2 cellular contexts compared by ENCODE assay signal in genomic region chr18:3333721-3334386, GRCh38.
TF ChIP-seq lines count a peak whose summit lies in the region.

No MANE protein-coding gene starts in this region.

TF ChIP-seq in GM23338, 12 proteins besides CTCF, POLR2A, EP300 and RAD21 (continued from another document):
- TF ChIP-seq ETS1 (IDR thresholded peaks at IDR 0.05) (no peak), EZH2 (IDR thresholded peaks at IDR 0.05; ENCODE audit: low read depth, unreplicated experiment) (no peak), ZNF462 (CRISPR knock-in tag; IDR thresholded peaks at IDR 0.05) (no peak), STAT1 (IDR thresholded peaks at IDR 0.05; ENCODE audit: unreplicated experiment) (no peak), ZNF331 (CRISPR knock-in tag; IDR thresholded peaks at IDR 0.05; ENCODE audit: low read depth) (no peak), JUNB (IDR thresholded peaks at IDR 0.05; ENCODE audit: unreplicated experiment) (no peak), ZNF114 (CRISPR knock-in tag; IDR thresholded peaks at IDR 0.05) (no peak), REST (IDR thresholded peaks at IDR 0.05; ENCODE audit: unreplicated experiment) (no peak)

TF ChIP-seq in K562, 482 proteins besides CTCF, POLR2A, EP300 and RAD21 (continued from another document and continues in another):
- TF ChIP-seq, protein P1, sequence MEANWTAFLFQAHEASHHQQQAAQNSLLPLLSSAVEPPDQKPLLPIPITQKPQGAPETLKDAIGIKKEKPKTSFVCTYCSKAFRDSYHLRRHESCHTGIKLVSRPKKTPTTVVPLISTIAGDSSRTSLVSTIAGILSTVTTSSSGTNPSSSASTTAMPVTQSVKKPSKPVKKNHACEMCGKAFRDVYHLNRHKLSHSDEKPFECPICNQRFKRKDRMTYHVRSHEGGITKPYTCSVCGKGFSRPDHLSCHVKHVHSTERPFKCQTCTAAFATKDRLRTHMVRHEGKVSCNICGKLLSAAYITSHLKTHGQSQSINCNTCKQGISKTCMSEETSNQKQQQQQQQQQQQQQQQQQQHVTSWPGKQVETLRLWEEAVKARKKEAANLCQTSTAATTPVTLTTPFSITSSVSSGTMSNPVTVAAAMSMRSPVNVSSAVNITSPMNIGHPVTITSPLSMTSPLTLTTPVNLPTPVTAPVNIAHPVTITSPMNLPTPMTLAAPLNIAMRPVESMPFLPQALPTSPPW (CRISPR knock-in tag; IDR thresholded peaks at IDR 0.05): no peak
- no peak for TF ChIP-seq SPI1 (IDR thresholded peaks at IDR 0.05; ENCODE audit: borderline replicate concordance, low read depth, low read length)
- no peak for TF ChIP-seq SAFB (IDR thresholded peaks at IDR 0.05; ENCODE audit: borderline replicate concordance, low read depth, low read length)
- TF ChIP-seq TBL1XR1 (IDR thresholded peaks at IDR 0.05; ENCODE audit: low read length in 2 of 2): no peak
- TF ChIP-seq, protein P2, sequence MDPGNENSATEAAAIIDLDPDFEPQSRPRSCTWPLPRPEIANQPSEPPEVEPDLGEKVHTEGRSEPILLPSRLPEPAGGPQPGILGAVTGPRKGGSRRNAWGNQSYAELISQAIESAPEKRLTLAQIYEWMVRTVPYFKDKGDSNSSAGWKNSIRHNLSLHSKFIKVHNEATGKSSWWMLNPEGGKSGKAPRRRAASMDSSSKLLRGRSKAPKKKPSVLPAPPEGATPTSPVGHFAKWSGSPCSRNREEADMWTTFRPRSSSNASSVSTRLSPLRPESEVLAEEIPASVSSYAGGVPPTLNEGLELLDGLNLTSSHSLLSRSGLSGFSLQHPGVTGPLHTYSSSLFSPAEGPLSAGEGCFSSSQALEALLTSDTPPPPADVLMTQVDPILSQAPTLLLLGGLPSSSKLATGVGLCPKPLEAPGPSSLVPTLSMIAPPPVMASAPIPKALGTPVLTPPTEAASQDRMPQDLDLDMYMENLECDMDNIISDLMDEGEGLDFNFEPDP (CRISPR knock-in tag; IDR thresholded peaks at IDR 0.05): no peak
- no peak for TF ChIP-seq BRD4 (IDR thresholded peaks at IDR 0.05)
- 0 out of 2 replicates have a peak, but pooled peaks have one; percentile 4 for TF ChIP-seq MYC (IDR thresholded peaks at IDR 0.05; ENCODE audit: low read depth, low read length)
- TF ChIP-seq MYC (CRISPR knock-in tag; IDR thresholded peaks at IDR 0.05; ENCODE audit: borderline replicate concordance, low read depth): no peak
- 0 out of 2 replicates have a peak, but pooled peaks have one; percentile 26 for TF ChIP-seq HMBOX1 (IDR thresholded peaks at IDR 0.05)
- no peak for TF ChIP-seq FOXA1 (IDR thresholded peaks at IDR 0.05; ENCODE audit: borderline replicate concordance)
- TF ChIP-seq KDM5B (IDR thresholded peaks at IDR 0.05; ENCODE audit: insufficient replicate concordance, low read depth, low read length): no peak
- peak; percentile 23 for TF ChIP-seq MEIS2 (IDR thresholded peaks at IDR 0.05; ENCODE audit: partially characterized antibody)
- no peak for TF ChIP-seq ELF4 (CRISPR knock-in tag; IDR thresholded peaks at IDR 0.05)
- no peak for TF ChIP-seq SMARCC2 (IDR thresholded peaks at IDR 0.05; ENCODE audit: low read depth)
- TF ChIP-seq RBM15 (IDR thresholded peaks at IDR 0.05; ENCODE audit: insufficient read depth, low read length): no peak
- no peak for TF ChIP-seq E2F1 (CRISPR knock-in tag; IDR thresholded peaks at IDR 0.05)
- no peak for TF ChIP-seq MAZ (CRISPR knock-in tag; conservative IDR thresholded peaks at IDR 0.05 in 1 of 2, IDR thresholded peaks at IDR 0.05 in 1 of 2)
- TF ChIP-seq FOXJ3 (CRISPR knock-in tag; IDR thresholded peaks at IDR 0.05): no peak
- no peak for TF ChIP-seq THRAP3 (IDR thresholded peaks at IDR 0.05; ENCODE audit: borderline replicate concordance)
- TF ChIP-seq MEF2A (IDR thresholded peaks at IDR 0.05; ENCODE audit: control insufficient read depth, low read depth, low read length): no peak
- no peak for TF ChIP-seq ZNF253 (CRISPR knock-in tag; conservative IDR thresholded peaks at IDR 0.05)
- TF ChIP-seq, protein P3, sequence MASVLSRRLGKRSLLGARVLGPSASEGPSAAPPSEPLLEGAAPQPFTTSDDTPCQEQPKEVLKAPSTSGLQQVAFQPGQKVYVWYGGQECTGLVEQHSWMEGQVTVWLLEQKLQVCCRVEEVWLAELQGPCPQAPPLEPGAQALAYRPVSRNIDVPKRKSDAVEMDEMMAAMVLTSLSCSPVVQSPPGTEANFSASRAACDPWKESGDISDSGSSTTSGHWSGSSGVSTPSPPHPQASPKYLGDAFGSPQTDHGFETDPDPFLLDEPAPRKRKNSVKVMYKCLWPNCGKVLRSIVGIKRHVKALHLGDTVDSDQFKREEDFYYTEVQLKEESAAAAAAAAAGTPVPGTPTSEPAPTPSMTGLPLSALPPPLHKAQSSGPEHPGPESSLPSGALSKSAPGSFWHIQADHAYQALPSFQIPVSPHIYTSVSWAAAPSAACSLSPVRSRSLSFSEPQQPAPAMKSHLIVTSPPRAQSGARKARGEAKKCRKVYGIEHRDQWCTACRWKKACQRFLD (CRISPR knock-in tag; IDR thresholded peaks at IDR 0.05): no peak
- no peak for TF ChIP-seq ZNF589 (CRISPR knock-in tag; IDR thresholded peaks at IDR 0.05; ENCODE audit: low read depth)
- no peak for TF ChIP-seq BACH1 (tag; IDR thresholded peaks at IDR 0.05)
- peak; percentile 61; the same call in 1 of the 2 replicates for TF ChIP-seq ZNF445 (CRISPR knock-in tag; IDR thresholded peaks at IDR 0.05; ENCODE audit: low read depth)
- TF ChIP-seq POLR3G (IDR thresholded peaks at IDR 0.05; ENCODE audit: extremely low read depth, insufficient read length, insufficient replicate concordance): no peak
- no peak for TF ChIP-seq ZNF311 (CRISPR knock-in tag; IDR thresholded peaks at IDR 0.05)
- TF ChIP-seq PKNOX1 (IDR thresholded peaks at IDR 0.05): 0 out of 2 replicates have a peak, but pooled peaks have one; percentile 31
- no peak for TF ChIP-seq ETV5 (CRISPR knock-in tag; IDR thresholded peaks at IDR 0.05; ENCODE audit: low read depth)
- no peak for TF ChIP-seq ZNF3 (CRISPR knock-in tag; IDR thresholded peaks at IDR 0.05)
- 0 out of 2 replicates have a peak, but pooled peaks have one; percentile 14 for TF ChIP-seq ZBTB26 (CRISPR knock-in tag; IDR thresholded peaks at IDR 0.05)
- TF ChIP-seq HLTF (IDR thresholded peaks at IDR 0.05): no peak
- TF ChIP-seq RHOXF2B (CRISPR knock-in tag; conservative IDR thresholded peaks at IDR 0.05): no peak
- no peak for TF ChIP-seq ATF1 (CRISPR knock-in tag; IDR thresholded peaks at IDR 0.05)
- no peak for TF ChIP-seq ATF1 (tag; IDR thresholded peaks at IDR 0.05)
- TF ChIP-seq CEBPB (tag; IDR thresholded peaks at IDR 0.05): no peak
- 0 out of 2 replicates have a peak, but pooled peaks have one; percentile 54 for TF ChIP-seq THRB (CRISPR knock-in tag; conservative IDR thresholded peaks at IDR 0.05)
- no peak for TF ChIP-seq SMARCA4 (IDR thresholded peaks at IDR 0.05)
- no peak for TF ChIP-seq ELF2 (CRISPR knock-in tag; IDR thresholded peaks at IDR 0.05)
- no peak for TF ChIP-seq TEAD4 (IDR thresholded peaks at IDR 0.05; ENCODE audit: low read length)
- no peak for TF ChIP-seq TEAD4 (CRISPR knock-in tag; IDR thresholded peaks at IDR 0.05; ENCODE audit: borderline replicate concordance)
- TF ChIP-seq RB1 (IDR thresholded peaks at IDR 0.05; ENCODE audit: low read depth): no peak
- TF ChIP-seq YY1 (IDR thresholded peaks at IDR 0.05; ENCODE audit: borderline replicate concordance in 1 of 3, control insufficient read depth in 1 of 3, extremely low read depth in 1 of 3, insufficient read depth in 3 of 3, insufficient read length in 1 of 3, insufficient replicate concordance in 2 of 3, low read depth in 1 of 3, low read length in 2 of 3): no peak
- no peak for TF ChIP-seq TAL1 (IDR thresholded peaks at IDR 0.05)
- no peak for TF ChIP-seq GTF3C2 (IDR thresholded peaks at IDR 0.05; ENCODE audit: borderline replicate concordance, extremely low read depth, insufficient read length)
- no peak; the same call in 1 of the 2 replicates for TF ChIP-seq ZNF175 (CRISPR knock-in tag; IDR thresholded peaks at IDR 0.05; ENCODE audit: low read depth)
- TF ChIP-seq ZC3H4 (CRISPR knock-in tag; IDR thresholded peaks at IDR 0.05; ENCODE audit: borderline replicate concordance): no peak
- no peak for TF ChIP-seq FOXM1 (IDR thresholded peaks at IDR 0.05; ENCODE audit: low read depth)
- TF ChIP-seq FOXM1 (CRISPR knock-in tag; IDR thresholded peaks at IDR 0.05; ENCODE audit: low read depth): no peak
- no peak for TF ChIP-seq ZNF121 (CRISPR knock-in tag; conservative IDR thresholded peaks at IDR 0.05)
- no peak for TF ChIP-seq MXI1 (IDR thresholded peaks at IDR 0.05; ENCODE audit: low read depth, low read length)
- TF ChIP-seq PTTG1 (tag; IDR thresholded peaks at IDR 0.05; ENCODE audit: low read depth): no peak
- TF ChIP-seq ZC3H8 (IDR thresholded peaks at IDR 0.05): no peak
- TF ChIP-seq, protein P4, sequence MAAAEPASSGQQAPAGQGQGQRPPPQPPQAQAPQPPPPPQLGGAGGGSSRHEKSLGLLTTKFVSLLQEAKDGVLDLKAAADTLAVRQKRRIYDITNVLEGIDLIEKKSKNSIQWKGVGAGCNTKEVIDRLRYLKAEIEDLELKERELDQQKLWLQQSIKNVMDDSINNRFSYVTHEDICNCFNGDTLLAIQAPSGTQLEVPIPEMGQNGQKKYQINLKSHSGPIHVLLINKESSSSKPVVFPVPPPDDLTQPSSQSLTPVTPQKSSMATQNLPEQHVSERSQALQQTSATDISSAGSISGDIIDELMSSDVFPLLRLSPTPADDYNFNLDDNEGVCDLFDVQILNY (CRISPR knock-in tag; IDR thresholded peaks at IDR 0.05): no peak
- TF ChIP-seq TRIM28 (IDR thresholded peaks at IDR 0.05): no peak
- no peak for TF ChIP-seq SUPT5H (IDR thresholded peaks at IDR 0.05)
- no peak for TF ChIP-seq BRF1 (IDR thresholded peaks at IDR 0.05; ENCODE audit: borderline replicate concordance, extremely low read depth, insufficient read length)
